Comparison of ENCODE assay signal across 9 cellular contexts in genomic region chr1:8314346-8315280, GRCh38. TPM values are rescaled to one million over a fixed set of nuclear protein-coding genes. Genes with fewer than 3 reads are reported as not detected.
DNase-seq lines count a peak whose midpoint lies in the region; ATAC-seq, FAIRE-seq and TF ChIP-seq lines count a peak whose summit lies in the region.
"Had no signal": no experiment of that assay in that cellular context is flagged by ENCODE, and none has a peak within 500 bp of the region (broad histone marks: within the 10 kb centered on the region; RNA-seq: fewer than 3 reads in every experiment).

No MANE protein-coding gene starts in this region.

- no peaks in the 10 kb centered on the region for H3K79me2 ChIP-seq in PC-9 (ENCODE audit: low read depth)

- H3K27me3 ChIP-seq in Caco-2 (replicated peaks; ENCODE audit: control insufficient read depth, insufficient read depth, low read length) (no peaks in the 10 kb centered on the region), PC-9 (ENCODE audit: insufficient read depth, low read depth) (no peaks in the 10 kb centered on the region), gastroesophageal sphincter (no peaks in the 10 kb centered on the region), ovary (no peaks in the 10 kb centered on the region)

- BruUV-seq in Caco-2 (replicated peaks; lab: Mats Ljungman, UMichigan) (no TSS peak), PC-9 (replicated peaks; lab: Mats Ljungman, UMichigan) (no TSS peak)

- H3K4me1 ChIP-seq in Caco-2, result peaks cover 13% of the 10 kb centered on the region; the same call in 1 of the 2 replicates
- peaks cover 11% of the 10 kb centered on the region for H3K4me1 ChIP-seq in PC-9 (replicated peaks; ENCODE audit: insufficient read depth)
- H3K4me1 ChIP-seq in gastroesophageal sphincter, result peaks cover 0 to 63% (median 21%) of the 10 kb centered on the region in 3 donors
- H3K4me1 ChIP-seq in ovary (ENCODE audit: insufficient read depth), result peaks cover 12% of the 10 kb centered on the region

- peaks cover 5% of the 10 kb centered on the region for H3K36me3 Mint-ChIP-seq in Caco-2 (ENCODE audit: insufficient read depth, unreplicated experiment)

- CTCF ChIA-PET in Caco-2 (lab: Charles Lee), result interaction anchor here (0.5 to 3.5 kb wide), 28 partner anchors 13 to 798 kb away, joined by 3 to 69 read pairs (median 4); partner anchors contain the start of genes ERRFI1 and PARK7
- CTCF ChIA-PET in PC-9 (lab: Charles Lee), result interaction anchor here (0.5 to 1.9 kb wide), 20 partner anchors 35 to 535 kb away, joined by 3 to 15 read pairs (median 4); no protein-coding TSS in a partner anchor

- DNase-seq in Caco-2 (peak; percentile 79 to 88), HTR-8/SVneo (ENCODE audit: insufficient read length, low spot score) (peak; percentile 83), PC-9 (peak; percentile 53 to 82), ovary (peak; percentile 77 to 88 (median 86))
- peak; percentile 28 for DNase-seq in activated gamma-delta T cell treated with anti-CD3 and anti-CD28 coated beads, Interleukin-2, amount 50 U/mL, for 16 hours (ENCODE audit: low read depth)

- no peaks in the 10 kb centered on the region for H3K27me3 Mint-ChIP-seq in Caco-2 (ENCODE audit: insufficient read depth, unreplicated experiment)

- intact Hi-C loops in Caco-2 (cut with micrococcal nuclease; ENCODE audit: unreplicated experiment) (loop anchor here (1.0 to 10.0 kb wide), 6 partner anchors 34 to 339 kb away; no protein-coding TSS in a partner anchor), PC-9 (cut with micrococcal nuclease; ENCODE audit: unreplicated experiment) (loop anchor here (1.0 to 5.0 kb wide), 12 partner anchors 34 to 340 kb away; no protein-coding TSS in a partner anchor), ovary (cut with DNase I) (loop anchor here (2.0 to 10.0 kb wide), 7 partner anchors 80 to 332 kb away; partner anchors contain the start of gene ERRFI1 (in 2 of the 4))

- peak overlapping the region; percentile 44; the same call in 1 of the 2 replicates for H3K4me2 ChIP-seq in PC-9

- no peak for TF ChIP-seq EP300 in gastroesophageal sphincter (IDR thresholded peaks at IDR 0.05)
- no peak for TF ChIP-seq EP300 in ovary (IDR thresholded peaks at IDR 0.05)

- no peaks in the 10 kb centered on the region for H3F3A ChIP-seq in PC-9 (ENCODE audit: insufficient read depth, low read depth)

- ATAC-seq in gastroesophageal sphincter (peak; percentile 75), GM18511 (IDR thresholded peaks at IDR 0.05; ENCODE audit: unreplicated experiment) (no peak), HG03135 (IDR thresholded peaks at IDR 0.05; ENCODE audit: unreplicated experiment) (no peak)

- no peaks in the 10 kb centered on the region for H3K36me3 ChIP-seq in Caco-2 (ENCODE audit: control insufficient read depth, insufficient read depth, low read length)
- H3K36me3 ChIP-seq in PC-9 (ENCODE audit: low read depth), result no peaks in the 10 kb centered on the region
- no peaks in the 10 kb centered on the region for H3K36me3 ChIP-seq in gastroesophageal sphincter
- H3K36me3 ChIP-seq in ovary, result no peaks in the 10 kb centered on the region

- H3K27ac Mint-ChIP-seq in Caco-2 (ENCODE audit: unreplicated experiment), result peak overlapping the region; percentile 39
- H3K27ac Mint-ChIP-seq: T-helper 1 cell treated with Interleukin-12 subunit alpha and Interleukin-12 subunit beta and Interleukin-4 antibody, amounts not matched to agents 30 μg/mL and 1 μg/mL, for 36 hours had no signal

- H3K9me3 Mint-ChIP-seq in Caco-2 (ENCODE audit: unreplicated experiment), result no peaks in the 10 kb centered on the region
- H3K9me3 Mint-ChIP-seq: T-helper 1 cell treated with Interleukin-12 subunit alpha and Interleukin-12 subunit beta and Interleukin-4 antibody, amounts not matched to agents 30 μg/mL and 1 μg/mL, for 36 hours had no signal

- no peak overlapping the region for H3K4me3 Mint-ChIP-seq in Caco-2 (ENCODE audit: unreplicated experiment)
- H3K4me3 Mint-ChIP-seq: T-helper 1 cell treated with Interleukin-12 subunit alpha and Interleukin-12 subunit beta and Interleukin-4 antibody, amounts not matched to agents 30 μg/mL and 1 μg/mL, for 36 hours had no signal

- H2AFZ ChIP-seq in PC-9, result no peak overlapping the region

- POLR2A ChIA-PET in Caco-2 (lab: Charles Lee), result interaction anchor here (0.7 to 2.4 kb wide), 4 partner anchors 288 to 299 kb away, joined by 3 to 5 read pairs (median 4); partner anchors contain the start of gene ERRFI1
- POLR2A ChIA-PET in PC-9 (lab: Charles Lee; ENCODE audit: unreplicated experiment), result interaction anchor here (0.6 to 1.1 kb wide), 5 partner anchors 75 to 286 kb away, joined by 3 to 35 read pairs (median 6); no protein-coding TSS in a partner anchor

- peaks cover 21% of the 10 kb centered on the region for H3K4me1 Mint-ChIP-seq in Caco-2 (ENCODE audit: low read depth, unreplicated experiment)

- H3K27ac ChIP-seq in PC-9, result peak overlapping the region; percentile 29; the same call in 1 of the 2 replicates
- peak overlapping the region in 1 of 4 donors; percentile 54 for H3K27ac ChIP-seq in gastroesophageal sphincter
- no peak overlapping the region for H3K27ac ChIP-seq in ovary

- TF ChIP-seq CTCF in Caco-2 (IDR thresholded peaks at IDR 0.05; ENCODE audit: insufficient read depth in 1 of 2, low read depth in 1 of 2, low read length in 1 of 2, severe bottlenecking in 1 of 2, unreplicated experiment in 1 of 2) (peak; percentile 86 to 88), PC-9 (conservative IDR thresholded peaks at IDR 0.05) (peak; percentile 83), gastroesophageal sphincter (IDR thresholded peaks at IDR 0.05) (peak in 3 of 4 experiments; percentile 94 to 97 (median 96)), ovary (IDR thresholded peaks at IDR 0.05) (peak; percentile 65 to 93 (median 88))

- FAIRE-seq in HTR-8/SVneo (lab: Jason Lieb, UNC), result peak; percentile 28

- no peaks in the 10 kb centered on the region for H4K20me1 ChIP-seq in PC-9 (ENCODE audit: insufficient read depth)

- H3K4me3 ChIP-seq in Caco-2 (ENCODE audit: low read depth, low read length), result no peak overlapping the region
- H3K4me3 ChIP-seq in PC-9, result no peak overlapping the region
- H3K4me3 ChIP-seq in gastroesophageal sphincter, result no peak overlapping the region
- no peak overlapping the region for H3K4me3 ChIP-seq in ovary

- no peaks in the 10 kb centered on the region for H3K9me3 ChIP-seq in Caco-2
- no peaks in the 10 kb centered on the region for H3K9me3 ChIP-seq in PC-9 (ENCODE audit: insufficient read depth, low read depth)
- H3K9me3 ChIP-seq in gastroesophageal sphincter, result peaks cover 0 to 5% (median 0%) of the 10 kb centered on the region in 3 donors
- H3K9me3 ChIP-seq in ovary, result no peaks in the 10 kb centered on the region

- H3K9me2 ChIP-seq in PC-9 (ENCODE audit: insufficient read depth), result no peaks in the 10 kb centered on the region

- TF ChIP-seq POLR2A in gastroesophageal sphincter (IDR thresholded peaks at IDR 0.05) (no peak), ovary (IDR thresholded peaks at IDR 0.05) (peak; percentile 16)

- 0 to 48% methylated on average over 4 to 10 of the region's 21 CpGs for WGBS in gastroesophageal sphincter (ENCODE audit: low coverage in 1 of 2), 2 donors
- 44 to 54% (median 44%) methylated on average over 21 of the region's 21 CpGs for WGBS in ovary, 3 donors

RNA-seq across cellular contexts. Expression of gene SLC45A1, which starts 3.3 kb away (rescaled TPM):
- 0.41 and 0.44 TPM in 2 replicates for total RNA-seq in Caco-2 (2022)
- total RNA-seq in PC-9 (2021), result 0.20 TPM in 1 of 2 replicates, not detected in the other
- total RNA-seq in gastroesophageal sphincter, result 1 to 10 TPM; 5.8 to 9.8 (median 6.7) TPM
- 1 to 10 TPM; 2.7 to 7.2 (median 4.5) TPM for total RNA-seq in ovary
- polyA plus RNA-seq in ovary, result 1 to 10 TPM in 1 of 2 donors, under 1 TPM in 1; 0.70 to 4.7 TPM

Comparison
In these comparisons a context has a peak if more than half of its experiments do, and no peak if none do; other contexts are left out.
1. DNase-seq: peak in every context shown above with its lines; median percentile 86 in ovary; 84 in Caco-2; 83 in HTR-8/SVneo; 68 in PC-9; 28 in activated gamma-delta T cell treated with anti-CD3 and anti-CD28 coated beads, Interleukin-2, amount 50 U/mL, for 16 hours.